17 cellular contexts compared by ENCODE assay signal in the genomic region with DNA sequence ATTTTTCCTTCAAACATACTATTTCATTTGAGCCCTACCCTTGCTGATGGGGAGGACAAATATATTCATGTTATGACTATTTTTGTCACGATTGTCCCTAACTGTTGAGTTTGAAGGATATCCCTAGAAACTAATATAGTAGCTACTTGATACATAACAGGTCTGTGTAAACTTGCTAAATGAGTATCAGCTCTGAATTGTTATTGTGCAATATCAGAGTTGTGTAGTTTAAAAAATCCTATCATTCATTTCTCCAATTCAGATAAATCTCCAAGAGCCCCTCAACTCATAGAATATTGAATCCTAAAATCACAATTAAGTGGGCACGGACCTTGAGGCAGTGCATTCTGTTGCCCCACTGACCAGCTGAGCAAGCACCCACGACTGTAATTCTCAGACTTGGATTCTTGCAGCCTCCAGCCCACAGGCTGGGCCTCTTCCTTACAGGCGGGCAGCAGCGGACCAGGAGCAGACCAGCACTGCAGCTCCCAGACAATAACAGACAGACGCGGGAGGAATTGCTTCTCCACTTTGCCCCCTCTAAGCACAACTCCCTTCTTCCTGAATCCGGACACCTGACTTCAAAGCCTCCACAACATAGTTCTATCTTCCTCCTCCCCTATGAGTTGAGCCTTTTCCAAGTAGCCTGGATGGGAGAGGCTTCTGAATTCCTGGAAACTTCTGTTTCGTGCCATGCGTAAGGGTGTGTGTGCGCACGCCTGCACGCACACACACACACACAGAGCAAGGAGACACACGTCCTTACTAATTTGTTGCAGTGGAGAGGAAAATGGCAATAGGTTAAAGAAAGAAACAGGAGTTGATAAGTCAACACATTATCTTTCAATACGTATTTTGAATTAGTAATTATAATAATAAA.
"Had no signal": no experiment of that assay in that cellular context is flagged by ENCODE, and none has a peak within 500 bp of the region (broad histone marks: within the 10 kb centered on the region; RNA-seq: fewer than 3 reads in every experiment).

No MANE protein-coding gene starts in this region.

- H3K27ac ChIP-seq: ascending aorta, esophagus squamous epithelium, hepatocyte, pancreas, thyroid gland had no signal

- H3K4me1 ChIP-seq: ascending aorta, esophagus squamous epithelium, left lung, pancreas, thyroid gland had no signal

- H3K27me3 ChIP-seq: ascending aorta, esophagus squamous epithelium, left lung, pancreas, thyroid gland had no signal

- DNase-seq: activated CD4-positive, alpha-beta T cell treated with anti-CD3 and anti-CD28 coated beads, Interleukin-2, amount 10 ng/mL, durations not matched to agents 24 days and 14 days; activated CD8-positive, alpha-beta T cell treated with anti-CD3 and anti-CD28 coated beads for 36 hours; activated naive CD4-positive, alpha-beta T cell treated with anti-CD3 and anti-CD28 coated beads for 36 hours; activated T-cell treated with anti-CD3 and anti-CD28 coated beads, Interleukin-2, amount 50 U/mL, for 1 hour; effector CD8-positive, alpha-beta T cell; esophagus squamous epithelium; left lung; pancreas; stimulated activated CD4-positive, alpha-beta T cell treated with anti-CD3 and anti-CD28 coated beads, Interleukin-12 subunit alpha, Interleukin-12 subunit beta, amount 100 ng/mL, for 4 hours; stimulated activated CD4-positive, alpha-beta T cell treated with anti-CD3 and anti-CD28 coated beads, Interleukin-1b, Interleukin-23, amount 100 ng/mL, for 48 hours; stimulated activated naive CD4-positive, alpha-beta T cell treated with Interleukin-2 at 50 U/mL for 16 hours; thyroid gland had no signal

- H3K27me3 Mint-ChIP-seq: activated CD4-positive, alpha-beta T cell treated with anti-CD3 and anti-CD28 coated beads, Interleukin-2, amount 10 ng/mL, durations not matched to agents 24 days and 14 days; dendritic cell treated with granulocyte-macrophage colony-stimulating factor and Interleukin-4, amounts not matched to agents 40 ng/mL and 50 ng/mL, for 4 days had no signal

- H3K4me3 Mint-ChIP-seq: activated CD4-positive, alpha-beta T cell treated with anti-CD3 and anti-CD28 coated beads, Interleukin-2, amount 10 ng/mL, durations not matched to agents 24 days and 14 days; activated CD8-positive, alpha-beta T cell treated with anti-CD3 and anti-CD28 coated beads for 36 hours; activated naive CD4-positive, alpha-beta T cell treated with anti-CD3 and anti-CD28 coated beads for 36 hours; activated T-helper 17 cell treated with anti-CD3 and anti-CD28 coated beads, Interleukin-2, amount 50 U/mL, for 72 hours; dendritic cell treated with granulocyte-macrophage colony-stimulating factor and Interleukin-4, amounts not matched to agents 40 ng/mL and 50 ng/mL, for 4 days; T-helper 1 cell treated with Interleukin-12 subunit alpha and Interleukin-12 subunit beta and Interleukin-4 antibody, amounts not matched to agents 30 μg/mL and 1 μg/mL, for 36 hours had no signal

- H3K36me3 ChIP-seq: ascending aorta, esophagus squamous epithelium, left lung, pancreas, thyroid gland had no signal

- H3K27ac Mint-ChIP-seq: activated CD4-positive, alpha-beta T cell treated with anti-CD3 and anti-CD28 coated beads, Interleukin-2, amount 10 ng/mL, durations not matched to agents 24 days and 14 days; activated CD8-positive, alpha-beta T cell treated with anti-CD3 and anti-CD28 coated beads for 36 hours; activated naive CD4-positive, alpha-beta T cell treated with anti-CD3 and anti-CD28 coated beads for 36 hours; activated T-helper 17 cell treated with anti-CD3 and anti-CD28 coated beads, Interleukin-2, amount 50 U/mL, for 72 hours; dendritic cell treated with granulocyte-macrophage colony-stimulating factor and Interleukin-4, amounts not matched to agents 40 ng/mL and 50 ng/mL, for 4 days; T-helper 1 cell treated with Interleukin-12 subunit alpha and Interleukin-12 subunit beta and Interleukin-4 antibody, amounts not matched to agents 30 μg/mL and 1 μg/mL, for 36 hours had no signal

- ATAC-seq: activated CD8-positive, alpha-beta T cell treated with anti-CD3 and anti-CD28 coated beads for 36 hours; activated T-helper 17 cell treated with anti-CD3 and anti-CD28 coated beads, Interleukin-2, amount 50 U/mL, for 72 hours; left lung; pancreas had no signal

- H3K9me3 Mint-ChIP-seq: activated naive CD4-positive, alpha-beta T cell treated with anti-CD3 and anti-CD28 coated beads for 36 hours; activated T-helper 17 cell treated with anti-CD3 and anti-CD28 coated beads, Interleukin-2, amount 50 U/mL, for 72 hours; dendritic cell treated with granulocyte-macrophage colony-stimulating factor and Interleukin-4, amounts not matched to agents 40 ng/mL and 50 ng/mL, for 4 days; T-helper 1 cell treated with Interleukin-12 subunit alpha and Interleukin-12 subunit beta and Interleukin-4 antibody, amounts not matched to agents 30 μg/mL and 1 μg/mL, for 36 hours had no signal

- H3K4me3 ChIP-seq: ascending aorta, esophagus squamous epithelium, hepatocyte, left lung, pancreas, thyroid gland had no signal

- H3K9me3 ChIP-seq: ascending aorta, esophagus squamous epithelium, left lung, pancreas, thyroid gland had no signal

- H3K4me1 Mint-ChIP-seq: activated CD4-positive, alpha-beta T cell treated with anti-CD3 and anti-CD28 coated beads, Interleukin-2, amount 10 ng/mL, durations not matched to agents 24 days and 14 days; activated T-helper 17 cell treated with anti-CD3 and anti-CD28 coated beads, Interleukin-2, amount 50 U/mL, for 72 hours had no signal
